ENCODE assay signal across 16 cellular contexts in genomic region chr1:30413111-30413440, GRCh38.
"Had no signal": no experiment of that assay in that cellular context is flagged by ENCODE, and none has a peak within 500 bp of the region (broad histone marks: within the 10 kb centered on the region; RNA-seq: fewer than 3 reads in every experiment).

No MANE protein-coding gene starts in this region.

- H3K27ac ChIP-seq: breast epithelium, left lung, tibial artery had no signal

- H3K4me1 Mint-ChIP-seq: activated naive CD8-positive, alpha-beta T cell treated with anti-CD3 and anti-CD28 coated beads, Interleukin-2, amount 50 U/mL, for 24 hours; memory B cell; naive thymus-derived CD8-positive, alpha-beta T cell; stimulated activated memory B cell treated with anti-CD40 and anti-IgM and Interleukin-4, amounts not matched to agents 10 μg/mL and 1 μg/mL and 100 μg/mL, for 72 hours; T-cell had no signal

- H3K4me2 ChIP-seq: SK-N-SH had no signal

- H3K9ac ChIP-seq: SK-N-SH had no signal

- H3K9me3 Mint-ChIP-seq: activated naive CD4-positive, alpha-beta T cell treated with anti-CD3 and anti-CD28 coated beads for 36 hours; activated naive CD8-positive, alpha-beta T cell treated with anti-CD3 and anti-CD28 coated beads, Interleukin-2, amount 50 U/mL, for 24 hours; activated T-cell treated with anti-CD3 and anti-CD28 coated beads, Interleukin-2, amount 50 U/mL, for 72 hours; memory B cell; naive thymus-derived CD8-positive, alpha-beta T cell; stimulated activated memory B cell treated with anti-CD40 and anti-IgM and Interleukin-4, amounts not matched to agents 10 μg/mL and 1 μg/mL and 100 μg/mL, for 72 hours; T-cell had no signal

- H3K36me3 ChIP-seq: breast epithelium, left lung, tibial artery had no signal

- DNase-seq: activated naive CD8-positive, alpha-beta T cell treated with anti-CD3 and anti-CD28 coated beads, Interleukin-2, amount 50 U/mL, for 24 hours; activated T-cell treated with anti-CD3 and anti-CD28 coated beads, Interleukin-2, amount 50 U/mL, for 72 hours; dermis blood vessel endothelial cell; kidney; naive thymus-derived CD8-positive, alpha-beta T cell; retina; SK-N-SH; T1000; tibial artery had no signal

- H3K27ac Mint-ChIP-seq: activated naive CD4-positive, alpha-beta T cell treated with anti-CD3 and anti-CD28 coated beads for 36 hours; activated naive CD8-positive, alpha-beta T cell treated with anti-CD3 and anti-CD28 coated beads, Interleukin-2, amount 50 U/mL, for 24 hours; activated T-cell treated with anti-CD3 and anti-CD28 coated beads, Interleukin-2, amount 50 U/mL, for 72 hours; memory B cell; naive thymus-derived CD8-positive, alpha-beta T cell; stimulated activated memory B cell treated with anti-CD40 and anti-IgM and Interleukin-4, amounts not matched to agents 10 μg/mL and 1 μg/mL and 100 μg/mL, for 72 hours; T-cell had no signal

- H3K4me1 ChIP-seq: breast epithelium, left lung, tibial artery had no signal

- H3K36me3 Mint-ChIP-seq: memory B cell; naive thymus-derived CD8-positive, alpha-beta T cell; stimulated activated memory B cell treated with anti-CD40 and anti-IgM and Interleukin-4, amounts not matched to agents 10 μg/mL and 1 μg/mL and 100 μg/mL, for 72 hours; T-cell had no signal

- H3K9me3 ChIP-seq: breast epithelium, left lung, SK-N-SH, tibial artery had no signal

- H3K27me3 ChIP-seq: breast epithelium had no signal

- ATAC-seq: activated CD4-positive, CD25-positive, alpha-beta regulatory T cell treated with anti-CD3 and anti-CD28 coated beads, Interleukin-2, amount 50 U/mL, for 24 hours; activated naive CD8-positive, alpha-beta T cell treated with anti-CD3 and anti-CD28 coated beads, Interleukin-2, amount 50 U/mL, for 24 hours; left lung; naive thymus-derived CD8-positive, alpha-beta T cell; stimulated activated memory B cell treated with anti-CD40 and anti-IgM and Interleukin-4, amounts not matched to agents 10 μg/mL and 1 μg/mL and 100 μg/mL, for 72 hours; T-cell had no signal

- H3K4me3 ChIP-seq: breast epithelium, left lung, tibial artery had no signal

- H3K4me3 Mint-ChIP-seq: activated naive CD4-positive, alpha-beta T cell treated with anti-CD3 and anti-CD28 coated beads for 36 hours; activated naive CD8-positive, alpha-beta T cell treated with anti-CD3 and anti-CD28 coated beads, Interleukin-2, amount 50 U/mL, for 24 hours; activated T-cell treated with anti-CD3 and anti-CD28 coated beads, Interleukin-2, amount 50 U/mL, for 72 hours; memory B cell; naive thymus-derived CD8-positive, alpha-beta T cell; stimulated activated memory B cell treated with anti-CD40 and anti-IgM and Interleukin-4, amounts not matched to agents 10 μg/mL and 1 μg/mL and 100 μg/mL, for 72 hours; T-cell had no signal
